26 cellular contexts compared by ENCODE assay signal in genomic region chr2:176645494-176645893, GRCh38.
"Had no signal": no experiment of that assay in that cellular context is flagged by ENCODE, and none has a peak within 500 bp of the region (broad histone marks: within the 10 kb centered on the region; RNA-seq: fewer than 3 reads in every experiment).

No MANE protein-coding gene starts in this region.

- H3K27ac ChIP-seq: colonic mucosa, coronary artery, dorsolateral prefrontal cortex, epithelial cell of prostate, esophagus muscularis mucosa, esophagus squamous epithelium, foreskin keratinocyte, gastrocnemius medialis, gastroesophageal sphincter, heart right ventricle had no signal

- ATAC-seq: effector memory CD8-positive, alpha-beta T cell; esophagus mucosa; foreskin keratinocyte; gastrocnemius medialis; gastroesophageal sphincter; heart right ventricle had no signal

- DNase-seq: colonic mucosa; cortex of kidney; dermis blood vessel endothelial cell; dorsolateral prefrontal cortex; effector CD4-positive, alpha-beta T cell; effector CD8-positive, alpha-beta T cell; effector memory CD4-positive, alpha-beta T cell; effector memory CD8-positive, alpha-beta T cell; endodermal cell; erythroblast; esophagus squamous epithelium; foreskin fibroblast; foreskin keratinocyte; foreskin melanocyte; gastrocnemius medialis; head of caudate nucleus; heart right ventricle had no signal

- H3K27me3 ChIP-seq: colonic mucosa, foreskin keratinocyte had no signal

- FAIRE-seq: colon, endometrium, endothelial cell of umbilical vein, frontal cortex had no signal

- H3K36me3 ChIP-seq: colonic mucosa, esophagus muscularis mucosa, esophagus squamous epithelium, gastrocnemius medialis, gastroesophageal sphincter, heart right ventricle had no signal

- H3K4me1 ChIP-seq: colonic mucosa, esophagus muscularis mucosa, esophagus squamous epithelium, gastrocnemius medialis, gastroesophageal sphincter, heart right ventricle had no signal

- H3K4me3 ChIP-seq: colonic mucosa, coronary artery, dorsolateral prefrontal cortex, esophagus muscularis mucosa, esophagus squamous epithelium, gastrocnemius medialis, gastroesophageal sphincter, heart right ventricle had no signal

- H3K9me3 ChIP-seq: colonic mucosa, esophagus muscularis mucosa, esophagus squamous epithelium, gastrocnemius medialis, gastroesophageal sphincter, heart right ventricle had no signal
